Comparison of ENCODE assay signal across 14 cellular contexts in the genomic region with DNA sequence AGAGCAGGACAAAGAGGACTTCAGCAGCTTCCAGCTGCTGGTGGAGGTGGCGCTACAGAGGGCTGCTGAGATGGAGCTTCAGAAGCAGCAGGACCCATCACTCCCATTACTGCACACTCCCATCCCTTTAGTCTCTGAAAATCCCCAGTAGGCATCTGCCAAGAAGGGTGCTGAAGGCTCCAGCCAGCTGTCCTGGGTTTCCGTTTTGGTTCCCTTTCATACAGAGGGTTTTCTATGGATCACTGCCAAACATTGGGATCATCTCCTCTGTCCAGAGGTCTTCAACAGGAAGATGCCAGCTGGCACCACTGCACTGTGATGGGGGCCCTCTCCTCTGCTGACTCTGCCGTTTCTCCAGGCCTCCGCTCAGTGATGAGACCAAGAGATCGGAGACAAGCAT. TPM values are rescaled to one million over a fixed set of nuclear protein-coding genes. Genes with fewer than 3 reads are reported as not detected.
DNase-seq lines count a peak whose midpoint lies in the region; ATAC-seq and TF ChIP-seq lines count a peak whose summit lies in the region.
"Had no signal": no experiment of that assay in that cellular context is flagged by ENCODE, and none has a peak within 500 bp of the region (broad histone marks: within the 10 kb centered on the region; RNA-seq: fewer than 3 reads in every experiment).

No MANE protein-coding gene starts in this region.

- peaks cover 71% of the 10 kb centered on the region for H3K36me3 Mint-ChIP-seq in activated CD4-positive, alpha-beta T cell treated with anti-CD3 and anti-CD28 coated beads, Interleukin-2, amount 10 ng/mL, durations not matched to agents 24 days and 14 days (ENCODE audit: low read depth)
- H3K36me3 Mint-ChIP-seq in activated T-helper 2 cell treated with anti-CD3 and anti-CD28 coated beads, Interferon-gamma antibody, Interleukin-2, Interleukin-4, amounts not matched to agents 10 μg/mL and 5 μg/mL and 100 μg/mL, durations not matched to agents 14 hours and 24 hours and 36 hours (ENCODE audit: low read depth) = peaks cover 84% of the 10 kb centered on the region
- peaks cover 99% of the 10 kb centered on the region for H3K36me3 Mint-ChIP-seq in stimulated activated effector memory CD8-positive, alpha-beta T cell treated with anti-CD3 and anti-CD28 coated beads, Interleukin-12 subunit alpha, Interleukin-12 subunit beta, amount 100 ng/mL, for 72 hours

- H3K36me3 ChIP-seq in brain microvascular endothelial cell (replicated peaks) = peaks cover 9% of the 10 kb centered on the region
- H3K36me3 ChIP-seq in esophagus squamous epithelium = peaks cover 0 to 22% (median 0%) of the 10 kb centered on the region in 3 donors

- WGBS in esophagus squamous epithelium, 2 donors = 78 to 100% methylated on average over 1 to 4 of the region's 5 CpGs

- no peak overlapping the region for H3K4me3 ChIP-seq in brain microvascular endothelial cell (ENCODE audit: low read depth, low read length)
- no peak overlapping the region for H3K4me3 ChIP-seq in esophagus squamous epithelium
- H3K4me3 ChIP-seq: Peyer's patch, smooth muscle cell had no signal

- peaks cover 56% of the 10 kb centered on the region for H3K4me1 Mint-ChIP-seq in activated CD4-positive, alpha-beta T cell treated with anti-CD3 and anti-CD28 coated beads, Interleukin-2, amount 10 ng/mL, durations not matched to agents 24 days and 14 days
- H3K4me1 Mint-ChIP-seq in activated T-helper 2 cell treated with anti-CD3 and anti-CD28 coated beads, Interferon-gamma antibody, Interleukin-2, Interleukin-4, amounts not matched to agents 10 μg/mL and 5 μg/mL and 100 μg/mL, durations not matched to agents 14 hours and 24 hours and 36 hours (ENCODE audit: low read depth) = peaks cover 57% of the 10 kb centered on the region
- peaks cover 71% of the 10 kb centered on the region for H3K4me1 Mint-ChIP-seq in stimulated activated effector memory CD8-positive, alpha-beta T cell treated with anti-CD3 and anti-CD28 coated beads, Interleukin-12 subunit alpha, Interleukin-12 subunit beta, amount 100 ng/mL, for 72 hours

- TF ChIP-seq POLR2A in esophagus squamous epithelium (IDR thresholded peaks at IDR 0.05) = no peak

- intact Hi-C loops in activated CD4-positive, alpha-beta T cell treated with anti-CD3 and anti-CD28 coated beads, Interleukin-2, amount 10 ng/mL, durations not matched to agents 24 days and 14 days (cut with micrococcal nuclease) = loop anchor here (5.0 kb wide), 1 partner anchor 34 kb away; no protein-coding TSS in a partner anchor
- intact Hi-C loops in activated T-helper 2 cell treated with anti-CD3 and anti-CD28 coated beads, Interferon-gamma antibody, Interleukin-2, Interleukin-4, amounts not matched to agents 10 μg/mL and 5 μg/mL and 100 μg/mL, durations not matched to agents 14 hours and 24 hours and 36 hours (cut with micrococcal nuclease) = loop anchor here (5.0 kb wide), 2 partner anchors 34 to 124 kb away; no protein-coding TSS in a partner anchor
- intact Hi-C loops in esophagus squamous epithelium (cut with DNase I) = no loop called here

- in situ Hi-C loops in brain microvascular endothelial cell (cut with HindIII; ENCODE audit: low pct_ligation_motif_present, low sequenced_read_pairs) = no loop called here

- no peaks in the 10 kb centered on the region for H3K27me3 ChIP-seq in brain microvascular endothelial cell (replicated peaks)
- peaks cover 0 to 34% (median 0%) of the 10 kb centered on the region in 4 donors for H3K27me3 ChIP-seq in esophagus squamous epithelium
- H3K27me3 ChIP-seq: Peyer's patch had no signal

- H3K4me3 Mint-ChIP-seq in activated CD4-positive, alpha-beta T cell treated with anti-CD3 and anti-CD28 coated beads, Interleukin-2, amount 10 ng/mL, durations not matched to agents 24 days and 14 days = peak overlapping the region; percentile 65
- no peak overlapping the region for H3K4me3 Mint-ChIP-seq in activated T-helper 2 cell treated with anti-CD3 and anti-CD28 coated beads, Interferon-gamma antibody, Interleukin-2, Interleukin-4, amounts not matched to agents 10 μg/mL and 5 μg/mL and 100 μg/mL, durations not matched to agents 14 hours and 24 hours and 36 hours (ENCODE audit: low read depth)
- no peak overlapping the region for H3K4me3 Mint-ChIP-seq in stimulated activated effector memory CD8-positive, alpha-beta T cell treated with anti-CD3 and anti-CD28 coated beads, Interleukin-12 subunit alpha, Interleukin-12 subunit beta, amount 100 ng/mL, for 72 hours

- no peaks in the 10 kb centered on the region for H3K9me3 ChIP-seq in esophagus squamous epithelium
- H3K9me3 ChIP-seq: Peyer's patch had no signal

- H3K27ac ChIP-seq in brain microvascular endothelial cell (no peak overlapping the region), esophagus squamous epithelium (no peak overlapping the region)

- H3K27ac Mint-ChIP-seq in activated CD4-positive, alpha-beta T cell treated with anti-CD3 and anti-CD28 coated beads, Interleukin-2, amount 10 ng/mL, durations not matched to agents 24 days and 14 days = peak overlapping the region; percentile 77
- peak overlapping the region; percentile 62 for H3K27ac Mint-ChIP-seq in activated T-helper 2 cell treated with anti-CD3 and anti-CD28 coated beads, Interferon-gamma antibody, Interleukin-2, Interleukin-4, amounts not matched to agents 10 μg/mL and 5 μg/mL and 100 μg/mL, durations not matched to agents 14 hours and 24 hours and 36 hours
- peak overlapping the region; percentile 69 for H3K27ac Mint-ChIP-seq in stimulated activated effector memory CD8-positive, alpha-beta T cell treated with anti-CD3 and anti-CD28 coated beads, Interleukin-12 subunit alpha, Interleukin-12 subunit beta, amount 100 ng/mL, for 72 hours

- ATAC-seq in stimulated activated effector memory CD8-positive, alpha-beta T cell treated with anti-CD3 and anti-CD28 coated beads, Interleukin-12 subunit alpha, Interleukin-12 subunit beta, amount 100 ng/mL, for 72 hours = no peak
- no peak for ATAC-seq in HG02678 (IDR thresholded peaks at IDR 0.05; ENCODE audit: unreplicated experiment)

- TF ChIP-seq CTCF in brain microvascular endothelial cell (IDR thresholded peaks at IDR 0.05; ENCODE audit: low read depth, low read length, missing control alignments) (no peak), esophagus squamous epithelium (IDR thresholded peaks at IDR 0.05) (no peak)

- H3K27me3 Mint-ChIP-seq in activated CD4-positive, alpha-beta T cell treated with anti-CD3 and anti-CD28 coated beads, Interleukin-2, amount 10 ng/mL, durations not matched to agents 24 days and 14 days = no peaks in the 10 kb centered on the region
- H3K27me3 Mint-ChIP-seq in activated T-helper 2 cell treated with anti-CD3 and anti-CD28 coated beads, Interferon-gamma antibody, Interleukin-2, Interleukin-4, amounts not matched to agents 10 μg/mL and 5 μg/mL and 100 μg/mL, durations not matched to agents 14 hours and 24 hours and 36 hours (ENCODE audit: low read depth) = no peaks in the 10 kb centered on the region

- DNase-seq in activated CD4-positive, alpha-beta T cell treated with anti-CD3 and anti-CD28 coated beads, Interleukin-2, amount 10 ng/mL, durations not matched to agents 24 days and 14 days = no peak
- no peak for DNase-seq in activated CD4-positive, alpha-beta T cell treated with anti-CD3 and anti-CD28 coated beads for 4 hours
- DNase-seq in NCI-H524 treated with DMSO at 0.1 percent for 48 hours (lab: John Stamatoyannopoulos, UW) (peak; percentile 92), brain microvascular endothelial cell (no peak), esophagus squamous epithelium (lab: John Stamatoyannopoulos, UW) (no peak)
- no peak for DNase-seq in activated T-helper 2 cell treated with anti-CD3 and anti-CD28 coated beads, Interferon-gamma antibody, Interleukin-2, Interleukin-4, amounts not matched to agents 10 μg/mL and 5 μg/mL and 100 μg/mL, durations not matched to agents 14 hours and 24 hours and 36 hours (ENCODE audit: low spot score)
- no peak for DNase-seq in stimulated activated effector memory CD8-positive, alpha-beta T cell treated with anti-CD3 and anti-CD28 coated beads, Interleukin-12 subunit alpha, Interleukin-12 subunit beta, amount 100 ng/mL, for 72 hours (ENCODE audit: low spot score in 2 of 2)
- DNase-seq: H7, NCI-H345, nucleus accumbens, Peyer's patch had no signal

- no peaks in the 10 kb centered on the region for H3K9me3 Mint-ChIP-seq in activated CD4-positive, alpha-beta T cell treated with anti-CD3 and anti-CD28 coated beads, Interleukin-2, amount 10 ng/mL, durations not matched to agents 24 days and 14 days
- H3K9me3 Mint-ChIP-seq in activated T-helper 2 cell treated with anti-CD3 and anti-CD28 coated beads, Interferon-gamma antibody, Interleukin-2, Interleukin-4, amounts not matched to agents 10 μg/mL and 5 μg/mL and 100 μg/mL, durations not matched to agents 14 hours and 24 hours and 36 hours = no peaks in the 10 kb centered on the region
- H3K9me3 Mint-ChIP-seq in stimulated activated effector memory CD8-positive, alpha-beta T cell treated with anti-CD3 and anti-CD28 coated beads, Interleukin-12 subunit alpha, Interleukin-12 subunit beta, amount 100 ng/mL, for 72 hours = no peaks in the 10 kb centered on the region

- H3K4me1 ChIP-seq in esophagus squamous epithelium = peaks cover 0 to 21% (median 0%) of the 10 kb centered on the region in 3 donors

RNA-seq across cellular contexts. Expression of a gene that starts 14.3 kb away (rescaled TPM):
- 114 and 122 TPM in 2 replicates for total RNA-seq in activated CD4-positive, alpha-beta T cell treated with anti-CD3 and anti-CD28 coated beads, Interleukin-2, amount 10 ng/mL, durations not matched to agents 24 days and 14 days
- total RNA-seq in activated T-helper 2 cell treated with anti-CD3 and anti-CD28 coated beads, Interferon-gamma antibody, Interleukin-2, Interleukin-4, amounts not matched to agents 10 μg/mL and 5 μg/mL and 100 μg/mL, durations not matched to agents 14 hours and 24 hours and 36 hours = 94.5 and 99.0 TPM in 2 replicates
- total RNA-seq in esophagus squamous epithelium = 100 to 1,000 TPM; 203 to 373 (median 267) TPM

RNA-seq across cellular contexts. Expression of a gene that starts 17.9 kb away (rescaled TPM):
- 55.2 and 55.7 TPM in 2 replicates for total RNA-seq in activated CD4-positive, alpha-beta T cell treated with anti-CD3 and anti-CD28 coated beads, Interleukin-2, amount 10 ng/mL, durations not matched to agents 24 days and 14 days
- total RNA-seq in activated T-helper 2 cell treated with anti-CD3 and anti-CD28 coated beads, Interferon-gamma antibody, Interleukin-2, Interleukin-4, amounts not matched to agents 10 μg/mL and 5 μg/mL and 100 μg/mL, durations not matched to agents 14 hours and 24 hours and 36 hours = 44.3 and 50.6 TPM in 2 replicates
- total RNA-seq in esophagus squamous epithelium = 10 to 100 TPM in 1 of 4 donors, 1 to 10 TPM in 3; 3.4 to 10.9 (median 7.1) TPM

RNA-seq across cellular contexts. Expression of a gene that starts 50.0 kb away (rescaled TPM):
- total RNA-seq in activated CD4-positive, alpha-beta T cell treated with anti-CD3 and anti-CD28 coated beads, Interleukin-2, amount 10 ng/mL, durations not matched to agents 24 days and 14 days = 0.14 and 0.33 TPM in 2 replicates
- total RNA-seq in activated T-helper 2 cell treated with anti-CD3 and anti-CD28 coated beads, Interferon-gamma antibody, Interleukin-2, Interleukin-4, amounts not matched to agents 10 μg/mL and 5 μg/mL and 100 μg/mL, durations not matched to agents 14 hours and 24 hours and 36 hours = 4.0 and 4.2 TPM in 2 replicates
- total RNA-seq in esophagus squamous epithelium = 100 to 1,000 TPM in 1 of 4 donors, 10 to 100 TPM in 3; 10.7 to 313 (median 60.7) TPM

RNA-seq across cellular contexts. Expression of a gene that starts 54.7 kb away (rescaled TPM):
- total RNA-seq in activated CD4-positive, alpha-beta T cell treated with anti-CD3 and anti-CD28 coated beads, Interleukin-2, amount 10 ng/mL, durations not matched to agents 24 days and 14 days = 59.0 and 59.6 TPM in 2 replicates
- 54.9 and 56.5 TPM in 2 replicates for total RNA-seq in activated T-helper 2 cell treated with anti-CD3 and anti-CD28 coated beads, Interferon-gamma antibody, Interleukin-2, Interleukin-4, amounts not matched to agents 10 μg/mL and 5 μg/mL and 100 μg/mL, durations not matched to agents 14 hours and 24 hours and 36 hours
- total RNA-seq in esophagus squamous epithelium = 1 to 10 TPM in 1 of 4 donors, under 1 TPM in 2, not detected in 1; 0.11 to 1.9 (median 0.61) TPM
- total RNA-seq: MCF 10A, smooth muscle cell had no signal
